11 cellular contexts compared by ENCODE assay signal in genomic region chr17:58339775-58340622, GRCh38. TPM values are rescaled to one million over a fixed set of nuclear protein-coding genes. Genes with fewer than 3 reads are reported as not detected.
DNase-seq lines count a peak whose midpoint lies in the region; ATAC-seq, FAIRE-seq and TF ChIP-seq lines count a peak whose summit lies in the region.
"Had no signal": no experiment of that assay in that cellular context is flagged by ENCODE, and none has a peak within 500 bp of the region (broad histone marks: within the 10 kb centered on the region; RNA-seq: fewer than 3 reads in every experiment).

No MANE protein-coding gene starts in this region.

- TF ChIP-seq CTCF in breast epithelium (IDR thresholded peaks at IDR 0.05) = no peak
- TF ChIP-seq CTCF in MCF 10A (IDR thresholded peaks at IDR 0.05; ENCODE audit: unreplicated experiment) = no peak
- TF ChIP-seq CTCF in HepG2 (CRISPR knock-in tag; IDR thresholded peaks at IDR 0.05) = no peak
- no peak for TF ChIP-seq CTCF in tibial nerve (IDR thresholded peaks at IDR 0.05)

- TF ChIP-seq RAD21 in HepG2 (CRISPR knock-in tag; IDR thresholded peaks at IDR 0.05) = no peak

- POLR2A ChIA-PET in MCF 10A (lab: Yijun Ruan, JAX) (interaction anchor here (3.1 kb wide), 1 partner anchor 12 kb away, joined by 12 read pairs; the partner anchor contains the start of gene SUPT4H1), HepG2 (lab: Yijun Ruan, JAX) (interaction anchor here (0.6 to 5.3 kb wide), 7 partner anchors 12 to 99 kb away, joined by 3 to 28 read pairs (median 9); partner anchors contain the start of genes RNF43 and SUPT4H1)
- POLR2A ChIA-PET in activated CD8-positive, alpha-beta T cell treated with anti-CD3 and anti-CD28 coated beads, Interleukin-2, amount 10 ng/mL, durations not matched to agents 7 days and 5 days (lab: Charles Lee) = interaction anchor here (0.6 to 28.8 kb wide), 11 partner anchors 1 to 1661 kb away, joined by 3 to 2649 read pairs (median 4); partner anchors contain the start of genes PRR11, SKA2, SUPT4H1 and TSPOAP1

- H3K4me1 ChIP-seq in breast epithelium (peaks cover 12 to 22% of the 10 kb centered on the region in 2 donors), HepG2 (ENCODE audit: insufficient read depth, low read length) (peaks cover 47% of the 10 kb centered on the region), tibial nerve (peaks cover 0 to 35% (median 22%) of the 10 kb centered on the region in 4 donors)
- H3K4me1 ChIP-seq: pancreas had no signal

- no peaks in the 10 kb centered on the region for H4K20me1 ChIP-seq in HepG2 (ENCODE audit: insufficient read depth, low read length)

- no peaks in the 10 kb centered on the region for H3K9me3 Mint-ChIP-seq in MCF 10A (ENCODE audit: unreplicated experiment)
- H3K9me3 Mint-ChIP-seq in activated CD8-positive, alpha-beta T cell treated with anti-CD3 and anti-CD28 coated beads, Interleukin-2, amount 10 ng/mL, durations not matched to agents 7 days and 5 days (ENCODE audit: insufficient read depth) = no peaks in the 10 kb centered on the region

- H3K36me3 ChIP-seq in breast epithelium = no peaks in the 10 kb centered on the region
- peaks cover 6 to 13% of the 10 kb centered on the region in 2 experiments; a peak in 4 of 5 replicates for H3K36me3 ChIP-seq in HepG2 (replicated peaks in 1 of 2; ENCODE audit: control insufficient read depth in 1 of 2, insufficient read depth in 2 of 2, low read length in 2 of 2)
- peaks cover 0 to 24% (median 0%) of the 10 kb centered on the region in 3 donors for H3K36me3 ChIP-seq in tibial nerve

- 96% methylated on average over 6 of the region's 7 CpGs for WGBS in HepG2 (ENCODE audit: low lambda C conversion rate)
- 86 to 87% methylated on average over 5 to 7 of the region's 7 CpGs for WGBS in tibial nerve, 2 donors

- TF ChIP-seq POLR2A in breast epithelium (IDR thresholded peaks at IDR 0.05) (no peak), HepG2 (IDR thresholded peaks at IDR 0.05; ENCODE audit: insufficient read depth in 1 of 2, low read depth in 2 of 2, low read length in 2 of 2) (no peak), tibial nerve (IDR thresholded peaks at IDR 0.05) (no peak)

- no peaks in the 10 kb centered on the region for H3K4me1 Mint-ChIP-seq in MCF 10A (ENCODE audit: insufficient read depth, unreplicated experiment)
- peaks cover 60% of the 10 kb centered on the region for H3K4me1 Mint-ChIP-seq in activated CD8-positive, alpha-beta T cell treated with anti-CD3 and anti-CD28 coated beads, Interleukin-2, amount 10 ng/mL, durations not matched to agents 7 days and 5 days (ENCODE audit: low read depth)

- no peak overlapping the region for H3K9ac ChIP-seq in HepG2 (ENCODE audit: insufficient read depth, low read depth, low read length)

- in situ Hi-C loops in HepG2 (cut with HindIII; ENCODE audit: extremely low pct_ligation_motif_present, low pct_unique_long_range_greater_than_20kb) = no loop called here

- H3K79me2 ChIP-seq in HepG2 (ENCODE audit: insufficient read depth, low read length) = no peaks in the 10 kb centered on the region

- TF ChIP-seq EP300 in HepG2 (IDR thresholded peaks at IDR 0.05; ENCODE audit: low read depth in 2 of 2, low read length in 2 of 2) = no peak
- TF ChIP-seq EP300 in HepG2 (CRISPR knock-in tag; IDR thresholded peaks at IDR 0.05; ENCODE audit: borderline replicate concordance) = no peak
- no peak for TF ChIP-seq EP300 in tibial nerve (IDR thresholded peaks at IDR 0.05)

- CTCF ChIA-PET in MCF 10A (lab: Yijun Ruan, JAX) (interaction anchor here (0.6 to 1.5 kb wide), 3 partner anchors 14 to 24 kb away, joined by 3 to 5 read pairs (median 5); no protein-coding TSS in a partner anchor), HepG2 (lab: Yijun Ruan, JAX; ENCODE audit: low intra/inter-chr PET ratio, low total read pairs) (no interaction called here)
- CTCF ChIA-PET in activated CD8-positive, alpha-beta T cell treated with anti-CD3 and anti-CD28 coated beads, Interleukin-2, amount 10 ng/mL, durations not matched to agents 7 days and 5 days (lab: Charles Lee) = interaction anchor here (0.9 to 13.4 kb wide), 6 partner anchors 7 to 77 kb away, joined by 3 to 235 read pairs (median 4); partner anchors contain the start of genes RNF43 and SUPT4H1

- H3K4me3 Mint-ChIP-seq in MCF 10A (ENCODE audit: unreplicated experiment) = no peak overlapping the region
- H3K4me3 Mint-ChIP-seq in activated CD8-positive, alpha-beta T cell treated with anti-CD3 and anti-CD28 coated beads, Interleukin-2, amount 10 ng/mL, durations not matched to agents 7 days and 5 days = peak overlapping the region; percentile 99

- H3K9me3 ChIP-seq in breast epithelium (no peaks in the 10 kb centered on the region), HepG2 (ENCODE audit: low read length) (no peaks in the 10 kb centered on the region), tibial nerve (no peaks in the 10 kb centered on the region)
- H3K9me3 ChIP-seq: pancreas had no signal

- no peak overlapping the region for H3K4me2 ChIP-seq in HepG2 (ENCODE audit: low read depth, low read length)

- no peaks in the 10 kb centered on the region for H3K27me3 Mint-ChIP-seq in MCF 10A (ENCODE audit: insufficient read depth, unreplicated experiment)
- no peaks in the 10 kb centered on the region for H3K27me3 Mint-ChIP-seq in activated CD8-positive, alpha-beta T cell treated with anti-CD3 and anti-CD28 coated beads, Interleukin-2, amount 10 ng/mL, durations not matched to agents 7 days and 5 days (ENCODE audit: low read depth)

- BruUV-seq in MCF 10A (replicated peaks; lab: Mats Ljungman, UMichigan) (no TSS peak), HepG2 (replicated peaks; lab: Mats Ljungman, UMichigan) (no TSS peak)

- no peak for ATAC-seq in activated CD8-positive, alpha-beta T cell treated with anti-CD3 and anti-CD28 coated beads, Interleukin-2, amount 10 ng/mL, durations not matched to agents 7 days and 5 days
- ATAC-seq in HepG2 = no peak

- no peak for FAIRE-seq in HepG2 (lab: Jason Lieb, UNC)
- FAIRE-seq: pancreas, TTC549 had no signal

- no peaks in the 10 kb centered on the region for H3K27me3 ChIP-seq in breast epithelium
- H3K27me3 ChIP-seq in HepG2 (ENCODE audit: control insufficient read depth in 1 of 2, insufficient read depth in 2 of 2, low read length in 2 of 2) = no peaks in the 10 kb centered on the region
- no peaks in the 10 kb centered on the region for H3K27me3 ChIP-seq in tibial nerve
- H3K27me3 ChIP-seq: pancreas had no signal

- intact Hi-C loops in breast epithelium (cut with DNase I; ENCODE audit: low total_unique reads) = no loop called here
- intact Hi-C loops in MCF 10A (cut with micrococcal nuclease) = no loop called here
- intact Hi-C loops in HepG2 (cut with micrococcal nuclease; ENCODE audit: unreplicated experiment) = no loop called here

- no peak for DNase-seq in breast epithelium (ENCODE audit: low spot score in 2 of 2)
- no peak for DNase-seq in MCF 10A (ENCODE audit: unreplicated experiment)
- peak; percentile 50 for DNase-seq in activated CD8-positive, alpha-beta T cell treated with anti-CD3 and anti-CD28 coated beads, Interleukin-2, amount 10 ng/mL, durations not matched to agents 7 days and 5 days
- no peak for DNase-seq in HepG2 (ENCODE audit: low spot score)
- DNase-seq in tibial nerve (ENCODE audit: low spot score in 2 of 2) = no peak
- no peak for DNase-seq in SKM-1 (lab: John Stamatoyannopoulos, UW; ENCODE audit: unreplicated experiment)
- no peak for DNase-seq in NCI-H446 (lab: John Stamatoyannopoulos, UW)
- no peak for DNase-seq in cerebellum (ENCODE audit: low spot score)
- DNase-seq: NCI-H1694 treated with DMSO at 0.1 percent for 48 hours had no signal

- H3K4me3 ChIP-seq in breast epithelium = peak overlapping the region in 1 of 3 donors; percentile 10
- no peak overlapping the region for H3K4me3 ChIP-seq in HepG2 (replicated peaks in 1 of 3; ENCODE audit: insufficient read depth in 1 of 3, low read depth in 2 of 3, low read length in 3 of 3)
- H3K4me3 ChIP-seq in tibial nerve = peak overlapping the region in 2 of 4 donors; percentile 15 to 24
- H3K4me3 ChIP-seq: pancreas had no signal

- H3K27ac ChIP-seq in breast epithelium = peak overlapping the region; percentile 81 to 89
- H3K27ac ChIP-seq in HepG2 (ENCODE audit: extremely low read length, insufficient read depth, low read length) = no peak overlapping the region
- peak overlapping the region in 3 of 4 donors; percentile 76 to 89 (median 78) for H3K27ac ChIP-seq in tibial nerve

- no peak overlapping the region for H2AFZ ChIP-seq in HepG2 (ENCODE audit: low read length)

- peaks cover 10% of the 10 kb centered on the region for H3K36me3 Mint-ChIP-seq in MCF 10A (ENCODE audit: insufficient read depth, unreplicated experiment)
- peaks cover 77% of the 10 kb centered on the region for H3K36me3 Mint-ChIP-seq in activated CD8-positive, alpha-beta T cell treated with anti-CD3 and anti-CD28 coated beads, Interleukin-2, amount 10 ng/mL, durations not matched to agents 7 days and 5 days (ENCODE audit: low read depth)

- no peak overlapping the region for H3K27ac Mint-ChIP-seq in MCF 10A (ENCODE audit: low read depth, unreplicated experiment)
- H3K27ac Mint-ChIP-seq in activated CD8-positive, alpha-beta T cell treated with anti-CD3 and anti-CD28 coated beads, Interleukin-2, amount 10 ng/mL, durations not matched to agents 7 days and 5 days = peak overlapping the region; percentile 92

RNA-seq across cellular contexts. Expression of gene TSPOAP1, which starts 11.4 kb away (rescaled TPM):
- total RNA-seq in breast epithelium (10 to 100 TPM in 2 of 3 donors, 1 to 10 TPM in 1; 2.6 to 42.1 (median 26.9) TPM), MCF 10A (2022) (not detected in 2 replicates), HepG2 (2016; rRNA removed; fragmentation: Illumina TruSeq; extraction: Trizol) (not detected in 2 replicates), tibial nerve (10 to 100 TPM; 11.4 to 16.3 (median 13.0) TPM), cerebellum (54.2 TPM)
- 10 to 100 TPM; 45.8 to 51.5 TPM for total RNA-seq in activated CD8-positive, alpha-beta T cell treated with anti-CD3 and anti-CD28 coated beads, Interleukin-2, amount 10 ng/mL, durations not matched to agents 7 days and 5 days
- total RNA-seq in HepG2 (2016; cell fraction: cytosol; rRNA removed; fragmentation: Illumina TruSeq; extraction: Trizol; ENCODE audit: low read depth) = not detected in 2 replicates
- total RNA-seq in HepG2 (2016; cell fraction: insoluble cytoplasmic fraction; rRNA removed; fragmentation: Illumina TruSeq; extraction: Trizol) = not detected in 2 replicates
- total RNA-seq in HepG2 (2016; cell fraction: membrane; rRNA removed; fragmentation: Illumina TruSeq; extraction: Trizol) = not detected in 2 replicates
- total RNA-seq in HepG2 (2016; cell fraction: nucleus; rRNA removed; fragmentation: Illumina TruSeq; extraction: Trizol) = not detected in 2 replicates
- polyA plus RNA-seq in HepG2 (2011; rRNA removed) = 0.25 TPM in 1 of 2 replicates, not detected in the other
- 0.03 TPM in 1 of 2 replicates, not detected in the other for polyA plus RNA-seq in HepG2 (2011; cell fraction: cytosol; rRNA removed)
- polyA plus RNA-seq in HepG2 (2011; cell fraction: nucleus; rRNA removed) = 0.09 and 0.50 TPM in 2 replicates
- polyA plus RNA-seq in HepG2 (2012) = 0.03 TPM in 1 of 2 replicates, not detected in the other
- not detected in 2 replicates for polyA plus RNA-seq in HepG2 (2016; cell fraction: cytosol; fragmentation: Illumina TruSeq; extraction: Trizol; ENCODE audit: low read depth)
- polyA plus RNA-seq in HepG2 (2016; cell fraction: insoluble cytoplasmic fraction; fragmentation: Illumina TruSeq; extraction: Trizol; ENCODE audit: low read depth) = not detected in 2 replicates
- polyA plus RNA-seq in HepG2 (2016; cell fraction: membrane; fragmentation: Illumina TruSeq; extraction: Trizol; ENCODE audit: low read depth) = not detected in 2 replicates
- not detected in 2 replicates for polyA plus RNA-seq in HepG2 (2016; cell fraction: nucleus; fragmentation: Illumina TruSeq; extraction: Trizol; ENCODE audit: insufficient read depth, low read depth)
- polyA minus RNA-seq in HepG2 (2011; rRNA and poly(A)+ RNA removed; ENCODE audit: low replicate concordance) = 0.26 TPM in 1 of 2 replicates, not detected in the other
- polyA minus RNA-seq in HepG2 (2011; cell fraction: cytosol; rRNA and poly(A)+ RNA removed) = not detected in 2 replicates
- polyA minus RNA-seq in HepG2 (2011; cell fraction: nucleus; rRNA and poly(A)+ RNA removed) = under 0.01 TPM in 1 of 2 replicates, not detected in the other

RNA-seq across cellular contexts. Expression of gene SUPT4H1, which starts 12.0 kb away (rescaled TPM):
- total RNA-seq in breast epithelium (10 to 100 TPM; 46.4 to 61.6 (median 48.2) TPM), MCF 10A (2022) (63.4 and 90.8 TPM in 2 replicates), HepG2 (2016; rRNA removed; fragmentation: Illumina TruSeq; extraction: Trizol) (155 and 252 TPM in 2 replicates), tibial nerve (10 to 100 TPM; 34.5 to 38.0 (median 35.2) TPM), cerebellum (26.7 TPM)
- 10 to 100 TPM; 75.2 to 90.8 TPM for total RNA-seq in activated CD8-positive, alpha-beta T cell treated with anti-CD3 and anti-CD28 coated beads, Interleukin-2, amount 10 ng/mL, durations not matched to agents 7 days and 5 days
- 72.2 and 76.4 TPM in 2 replicates for total RNA-seq in HepG2 (2016; cell fraction: cytosol; rRNA removed; fragmentation: Illumina TruSeq; extraction: Trizol; ENCODE audit: low read depth)
- 169 and 290 TPM in 2 replicates for total RNA-seq in HepG2 (2016; cell fraction: insoluble cytoplasmic fraction; rRNA removed; fragmentation: Illumina TruSeq; extraction: Trizol)
- 130 and 134 TPM in 2 replicates for total RNA-seq in HepG2 (2016; cell fraction: membrane; rRNA removed; fragmentation: Illumina TruSeq; extraction: Trizol)
- total RNA-seq in HepG2 (2016; cell fraction: nucleus; rRNA removed; fragmentation: Illumina TruSeq; extraction: Trizol) = 74.4 and 75.7 TPM in 2 replicates
- polyA plus RNA-seq in HepG2 (2011; rRNA removed) = 231 and 244 TPM in 2 replicates
- polyA plus RNA-seq in HepG2 (2011; cell fraction: cytosol; rRNA removed) = 148 and 229 TPM in 2 replicates
- 65.5 and 71.0 TPM in 2 replicates for polyA plus RNA-seq in HepG2 (2011; cell fraction: nucleus; rRNA removed)
- 227 and 249 TPM in 2 replicates for polyA plus RNA-seq in HepG2 (2012)
- polyA plus RNA-seq in HepG2 (2016; cell fraction: cytosol; fragmentation: Illumina TruSeq; extraction: Trizol; ENCODE audit: low read depth) = 105 and 107 TPM in 2 replicates
- 309 and 341 TPM in 2 replicates for polyA plus RNA-seq in HepG2 (2016; cell fraction: insoluble cytoplasmic fraction; fragmentation: Illumina TruSeq; extraction: Trizol; ENCODE audit: low read depth)
- 144 and 156 TPM in 2 replicates for polyA plus RNA-seq in HepG2 (2016; cell fraction: membrane; fragmentation: Illumina TruSeq; extraction: Trizol; ENCODE audit: low read depth)
- polyA plus RNA-seq in HepG2 (2016; cell fraction: nucleus; fragmentation: Illumina TruSeq; extraction: Trizol; ENCODE audit: insufficient read depth, low read depth) = 164 and 191 TPM in 2 replicates
- polyA minus RNA-seq in HepG2 (2011; rRNA and poly(A)+ RNA removed; ENCODE audit: low replicate concordance) = 68.7 and 109 TPM in 2 replicates
- 45.1 and 56.8 TPM in 2 replicates for polyA minus RNA-seq in HepG2 (2011; cell fraction: cytosol; rRNA and poly(A)+ RNA removed)
- polyA minus RNA-seq in HepG2 (2011; cell fraction: nucleus; rRNA and poly(A)+ RNA removed) = 51.9 and 61.5 TPM in 2 replicates

RNA-seq across cellular contexts. Expression of gene MPO, which starts 59.3 kb away (rescaled TPM):
- total RNA-seq in breast epithelium = under 1 TPM in 1 of 3 donors, not detected in 2; 0.16 TPM
- 0.19 TPM in 1 of 2 replicates, not detected in the other for total RNA-seq in MCF 10A (2022)
- total RNA-seq in activated CD8-positive, alpha-beta T cell treated with anti-CD3 and anti-CD28 coated beads, Interleukin-2, amount 10 ng/mL, durations not matched to agents 7 days and 5 days = not detected
- not detected in 2 replicates for total RNA-seq in HepG2 (2016; rRNA removed; fragmentation: Illumina TruSeq; extraction: Trizol)
- total RNA-seq in HepG2 (2016; cell fraction: cytosol; rRNA removed; fragmentation: Illumina TruSeq; extraction: Trizol; ENCODE audit: low read depth) = not detected in 2 replicates
- total RNA-seq in HepG2 (2016; cell fraction: insoluble cytoplasmic fraction; rRNA removed; fragmentation: Illumina TruSeq; extraction: Trizol) = not detected in 2 replicates
- total RNA-seq in HepG2 (2016; cell fraction: membrane; rRNA removed; fragmentation: Illumina TruSeq; extraction: Trizol) = not detected in 2 replicates
- not detected in 2 replicates for total RNA-seq in HepG2 (2016; cell fraction: nucleus; rRNA removed; fragmentation: Illumina TruSeq; extraction: Trizol)
- polyA plus RNA-seq in HepG2 (2011; rRNA removed) = not detected in 2 replicates
- polyA plus RNA-seq in HepG2 (2011; cell fraction: cytosol; rRNA removed) = not detected in 2 replicates
- 0.06 and 0.09 TPM in 2 replicates for polyA plus RNA-seq in HepG2 (2011; cell fraction: nucleus; rRNA removed)
- not detected in 2 replicates for polyA plus RNA-seq in HepG2 (2012)
- polyA plus RNA-seq in HepG2 (2016; cell fraction: cytosol; fragmentation: Illumina TruSeq; extraction: Trizol; ENCODE audit: low read depth) = not detected in 2 replicates
- polyA plus RNA-seq in HepG2 (2016; cell fraction: insoluble cytoplasmic fraction; fragmentation: Illumina TruSeq; extraction: Trizol; ENCODE audit: low read depth) = not detected in 2 replicates
- polyA plus RNA-seq in HepG2 (2016; cell fraction: membrane; fragmentation: Illumina TruSeq; extraction: Trizol; ENCODE audit: low read depth) = not detected in 2 replicates
- not detected in 2 replicates for polyA plus RNA-seq in HepG2 (2016; cell fraction: nucleus; fragmentation: Illumina TruSeq; extraction: Trizol; ENCODE audit: insufficient read depth, low read depth)
- polyA minus RNA-seq in HepG2 (2011; rRNA and poly(A)+ RNA removed; ENCODE audit: low replicate concordance) = not detected in 2 replicates
- polyA minus RNA-seq in HepG2 (2011; cell fraction: cytosol; rRNA and poly(A)+ RNA removed) = not detected in 2 replicates
- not detected in 2 replicates for polyA minus RNA-seq in HepG2 (2011; cell fraction: nucleus; rRNA and poly(A)+ RNA removed)
- total RNA-seq in tibial nerve = not detected
- total RNA-seq in cerebellum = 2.7 TPM
